1 cellular context compared by ENCODE assay signal in genomic region chr6:138814179-138814834, GRCh38.
TF ChIP-seq lines count a peak whose summit lies in the region.

No MANE protein-coding gene starts in this region.

TF ChIP-seq in HepG2, 621 proteins besides CTCF, POLR2A, EP300 and RAD21 (continued from another document and continues in another):
- peak; percentile 89; the same call in 1 of the 2 replicates for TF ChIP-seq RERE (CRISPR knock-in tag; IDR thresholded peaks at IDR 0.05; ENCODE audit: low read depth)
- TF ChIP-seq, protein P1, sequence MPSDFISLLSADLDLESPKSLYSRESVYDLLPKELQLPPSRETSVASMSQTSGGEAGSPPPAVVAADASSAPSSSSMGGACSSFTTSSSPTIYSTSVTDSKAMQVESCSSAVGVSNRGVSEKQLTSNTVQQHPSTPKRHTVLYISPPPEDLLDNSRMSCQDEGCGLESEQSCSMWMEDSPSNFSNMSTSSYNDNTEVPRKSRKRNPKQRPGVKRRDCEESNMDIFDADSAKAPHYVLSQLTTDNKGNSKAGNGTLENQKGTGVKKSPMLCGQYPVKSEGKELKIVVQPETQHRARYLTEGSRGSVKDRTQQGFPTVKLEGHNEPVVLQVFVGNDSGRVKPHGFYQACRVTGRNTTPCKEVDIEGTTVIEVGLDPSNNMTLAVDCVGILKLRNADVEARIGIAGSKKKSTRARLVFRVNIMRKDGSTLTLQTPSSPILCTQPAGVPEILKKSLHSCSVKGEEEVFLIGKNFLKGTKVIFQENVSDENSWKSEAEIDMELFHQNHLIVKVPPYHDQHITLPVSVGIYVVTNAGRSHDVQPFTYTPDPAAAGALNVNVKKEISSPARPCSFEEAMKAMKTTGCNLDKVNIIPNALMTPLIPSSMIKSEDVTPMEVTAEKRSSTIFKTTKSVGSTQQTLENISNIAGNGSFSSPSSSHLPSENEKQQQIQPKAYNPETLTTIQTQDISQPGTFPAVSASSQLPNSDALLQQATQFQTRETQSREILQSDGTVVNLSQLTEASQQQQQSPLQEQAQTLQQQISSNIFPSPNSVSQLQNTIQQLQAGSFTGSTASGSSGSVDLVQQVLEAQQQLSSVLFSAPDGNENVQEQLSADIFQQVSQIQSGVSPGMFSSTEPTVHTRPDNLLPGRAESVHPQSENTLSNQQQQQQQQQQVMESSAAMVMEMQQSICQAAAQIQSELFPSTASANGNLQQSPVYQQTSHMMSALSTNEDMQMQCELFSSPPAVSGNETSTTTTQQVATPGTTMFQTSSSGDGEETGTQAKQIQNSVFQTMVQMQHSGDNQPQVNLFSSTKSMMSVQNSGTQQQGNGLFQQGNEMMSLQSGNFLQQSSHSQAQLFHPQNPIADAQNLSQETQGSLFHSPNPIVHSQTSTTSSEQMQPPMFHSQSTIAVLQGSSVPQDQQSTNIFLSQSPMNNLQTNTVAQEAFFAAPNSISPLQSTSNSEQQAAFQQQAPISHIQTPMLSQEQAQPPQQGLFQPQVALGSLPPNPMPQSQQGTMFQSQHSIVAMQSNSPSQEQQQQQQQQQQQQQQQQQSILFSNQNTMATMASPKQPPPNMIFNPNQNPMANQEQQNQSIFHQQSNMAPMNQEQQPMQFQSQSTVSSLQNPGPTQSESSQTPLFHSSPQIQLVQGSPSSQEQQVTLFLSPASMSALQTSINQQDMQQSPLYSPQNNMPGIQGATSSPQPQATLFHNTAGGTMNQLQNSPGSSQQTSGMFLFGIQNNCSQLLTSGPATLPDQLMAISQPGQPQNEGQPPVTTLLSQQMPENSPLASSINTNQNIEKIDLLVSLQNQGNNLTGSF (CRISPR knock-in tag; IDR thresholded peaks at IDR 0.05) = no peak
- no peak for TF ChIP-seq PTBP1 (IDR thresholded peaks at IDR 0.05; ENCODE audit: low read depth, low read length, poor library complexity, severe bottlenecking)
- 0 out of 2 replicates have a peak, but pooled peaks have one; percentile 35 for TF ChIP-seq NR2C2 (CRISPR knock-in tag; IDR thresholded peaks at IDR 0.05; ENCODE audit: borderline replicate concordance)
- no peak for TF ChIP-seq CEBPZ (IDR thresholded peaks at IDR 0.05; ENCODE audit: low read length)
- TF ChIP-seq KMT2A (CRISPR knock-in tag; IDR thresholded peaks at IDR 0.05) = no peak
- peak; percentile 58; the same call in 1 of the 2 replicates for TF ChIP-seq ELF3 (CRISPR knock-in tag; IDR thresholded peaks at IDR 0.05)
- TF ChIP-seq BRCA1 (CRISPR knock-in tag; IDR thresholded peaks at IDR 0.05) = no peak
- TF ChIP-seq ZNF180 (CRISPR knock-in tag; IDR thresholded peaks at IDR 0.05; ENCODE audit: borderline replicate concordance, low read depth) = no peak
- peak; percentile 89 for TF ChIP-seq ZNF281 (CRISPR knock-in tag; IDR thresholded peaks at IDR 0.05; ENCODE audit: borderline replicate concordance)
- TF ChIP-seq, protein P2, sequence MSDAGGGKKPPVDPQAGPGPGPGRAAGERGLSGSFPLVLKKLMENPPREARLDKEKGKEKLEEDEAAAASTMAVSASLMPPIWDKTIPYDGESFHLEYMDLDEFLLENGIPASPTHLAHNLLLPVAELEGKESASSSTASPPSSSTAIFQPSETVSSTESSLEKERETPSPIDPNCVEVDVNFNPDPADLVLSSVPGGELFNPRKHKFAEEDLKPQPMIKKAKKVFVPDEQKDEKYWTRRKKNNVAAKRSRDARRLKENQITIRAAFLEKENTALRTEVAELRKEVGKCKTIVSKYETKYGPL (CRISPR knock-in tag; IDR thresholded peaks at IDR 0.05) = no peak
- TF ChIP-seq ZNF746 (CRISPR knock-in tag; IDR thresholded peaks at IDR 0.05) = no peak
- TF ChIP-seq SRY (CRISPR knock-in tag; IDR thresholded peaks at IDR 0.05) = no peak
- TF ChIP-seq, protein P3, sequence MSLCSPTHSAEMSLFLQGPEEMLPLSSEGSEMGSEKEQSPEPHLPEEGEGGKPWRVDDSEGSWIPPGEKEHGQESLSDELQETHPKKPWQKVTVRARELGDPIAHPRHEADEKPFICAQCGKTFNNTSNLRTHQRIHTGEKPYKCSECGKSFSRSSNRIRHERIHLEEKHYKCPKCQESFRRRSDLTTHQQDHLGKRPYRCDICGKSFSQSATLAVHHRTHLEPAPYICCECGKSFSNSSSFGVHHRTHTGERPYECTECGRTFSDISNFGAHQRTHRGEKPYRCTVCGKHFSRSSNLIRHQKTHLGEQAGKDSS (CRISPR knock-in tag; IDR thresholded peaks at IDR 0.05; ENCODE audit: borderline replicate concordance, low read depth) = no peak
- TF ChIP-seq, protein P4, sequence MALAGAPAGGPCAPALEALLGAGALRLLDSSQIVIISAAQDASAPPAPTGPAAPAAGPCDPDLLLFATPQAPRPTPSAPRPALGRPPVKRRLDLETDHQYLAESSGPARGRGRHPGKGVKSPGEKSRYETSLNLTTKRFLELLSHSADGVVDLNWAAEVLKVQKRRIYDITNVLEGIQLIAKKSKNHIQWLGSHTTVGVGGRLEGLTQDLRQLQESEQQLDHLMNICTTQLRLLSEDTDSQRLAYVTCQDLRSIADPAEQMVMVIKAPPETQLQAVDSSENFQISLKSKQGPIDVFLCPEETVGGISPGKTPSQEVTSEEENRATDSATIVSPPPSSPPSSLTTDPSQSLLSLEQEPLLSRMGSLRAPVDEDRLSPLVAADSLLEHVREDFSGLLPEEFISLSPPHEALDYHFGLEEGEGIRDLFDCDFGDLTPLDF (CRISPR knock-in tag; IDR thresholded peaks at IDR 0.05) = no peak
- no peak for TF ChIP-seq ZFP36L2 (CRISPR knock-in tag; IDR thresholded peaks at IDR 0.05)
- TF ChIP-seq SUZ12 (IDR thresholded peaks at IDR 0.05; ENCODE audit: low read depth, low read length) = no peak
- TF ChIP-seq ZNF121 (CRISPR knock-in tag; IDR thresholded peaks at IDR 0.05) = no peak
- TF ChIP-seq, protein P5, sequence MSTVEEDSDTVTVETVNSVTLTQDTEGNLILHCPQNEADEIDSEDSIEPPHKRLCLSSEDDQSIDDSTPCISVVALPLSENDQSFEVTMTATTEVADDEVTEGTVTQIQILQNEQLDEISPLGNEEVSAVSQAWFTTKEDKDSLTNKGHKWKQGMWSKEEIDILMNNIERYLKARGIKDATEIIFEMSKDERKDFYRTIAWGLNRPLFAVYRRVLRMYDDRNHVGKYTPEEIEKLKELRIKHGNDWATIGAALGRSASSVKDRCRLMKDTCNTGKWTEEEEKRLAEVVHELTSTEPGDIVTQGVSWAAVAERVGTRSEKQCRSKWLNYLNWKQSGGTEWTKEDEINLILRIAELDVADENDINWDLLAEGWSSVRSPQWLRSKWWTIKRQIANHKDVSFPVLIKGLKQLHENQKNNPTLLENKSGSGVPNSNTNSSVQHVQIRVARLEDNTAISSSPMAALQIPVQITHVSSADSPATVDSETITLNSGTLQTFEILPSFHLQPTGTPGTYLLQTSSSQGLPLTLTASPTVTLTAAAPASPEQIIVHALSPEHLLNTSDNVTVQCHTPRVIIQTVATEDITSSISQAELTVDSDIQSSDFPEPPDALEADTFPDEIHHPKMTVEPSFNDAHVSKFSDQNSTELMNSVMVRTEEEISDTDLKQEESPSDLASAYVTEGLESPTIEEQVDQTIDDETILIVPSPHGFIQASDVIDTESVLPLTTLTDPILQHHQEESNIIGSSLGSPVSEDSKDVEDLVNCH (CRISPR knock-in tag; IDR thresholded peaks at IDR 0.05) = no peak
- TF ChIP-seq KLF16 (CRISPR knock-in tag; IDR thresholded peaks at IDR 0.05) = no peak
- no peak for TF ChIP-seq ZNF550 (CRISPR knock-in tag; IDR thresholded peaks at IDR 0.05; ENCODE audit: borderline replicate concordance)
- TF ChIP-seq MYPOP (CRISPR knock-in tag; IDR thresholded peaks at IDR 0.05) = 0 out of 2 replicates have a peak, but pooled peaks have one; percentile 29
- no peak for TF ChIP-seq ZNF563 (CRISPR knock-in tag; IDR thresholded peaks at IDR 0.05)
- TF ChIP-seq SIX1 (CRISPR knock-in tag; IDR thresholded peaks at IDR 0.05; ENCODE audit: borderline replicate concordance) = peak; percentile 66; the same call in 1 of the 2 replicates
- no peak for TF ChIP-seq ZNF382 (CRISPR knock-in tag; IDR thresholded peaks at IDR 0.05; ENCODE audit: borderline replicate concordance)
- no peak for TF ChIP-seq PHB2 (IDR thresholded peaks at IDR 0.05; ENCODE audit: partially characterized antibody)
